Comparison of ENCODE assay signal across 8 cellular contexts in genomic region chr17:59331929-59332889, GRCh38. TPM values are rescaled to one million over a fixed set of nuclear protein-coding genes. Genes with fewer than 3 reads are reported as not detected.
DNase-seq lines count a peak whose midpoint lies in the region; ATAC-seq and TF ChIP-seq lines count a peak whose summit lies in the region.

No MANE protein-coding gene starts in this region.

- H3K4me1 Mint-ChIP-seq in activated CD4-positive, alpha-beta T cell treated with anti-CD3 and anti-CD28 coated beads, Interleukin-2, amount 10 ng/mL, durations not matched to agents 24 days and 14 days = peaks cover 50% of the 10 kb centered on the region
- H3K4me1 Mint-ChIP-seq in endodermal cell (peaks cover 73% of the 10 kb centered on the region), mesothelial cell of epicardium (peaks cover 45% of the 10 kb centered on the region)

- peaks cover 16% of the 10 kb centered on the region for H3K4me1 ChIP-seq in endodermal cell (ENCODE audit: control insufficient read depth, insufficient read depth, low read length)
- peaks cover 44% of the 10 kb centered on the region for H3K4me1 ChIP-seq in testis

- peak; percentile 33 for DNase-seq in NCI-H748 (lab: John Stamatoyannopoulos, UW; ENCODE audit: unreplicated experiment)
- no peak for DNase-seq in NCI-H748 treated with DMSO at 0.1 percent for 48 hours (lab: John Stamatoyannopoulos, UW)
- peak; percentile 83 for DNase-seq in activated CD4-positive, alpha-beta T cell treated with anti-CD3 and anti-CD28 coated beads, Interleukin-2, amount 10 ng/mL, durations not matched to agents 24 days and 14 days
- DNase-seq in endodermal cell = peak; percentile 83
- peak; percentile 33 to 61 for DNase-seq in mesothelial cell of epicardium (ENCODE audit: low spot score in 2 of 2, unreplicated experiment in 2 of 2)
- peak; percentile 49 for DNase-seq in testis

- H3K27ac ChIP-seq in endodermal cell (ENCODE audit: low read depth, low read length) (no peak overlapping the region), testis (peak overlapping the region; percentile 84 to 93)

- H3K9ac ChIP-seq in endodermal cell (ENCODE audit: extremely low read depth, low read length, poor library complexity, severe bottlenecking) = peak overlapping the region; percentile 76

- peak; percentile 17 for ATAC-seq in HG03175 (IDR thresholded peaks at IDR 0.05; ENCODE audit: unreplicated experiment)
- ATAC-seq in HG02623 (IDR thresholded peaks at IDR 0.05; ENCODE audit: unreplicated experiment) = no peak

- H3K36me3 Mint-ChIP-seq in activated CD4-positive, alpha-beta T cell treated with anti-CD3 and anti-CD28 coated beads, Interleukin-2, amount 10 ng/mL, durations not matched to agents 24 days and 14 days (ENCODE audit: low read depth) = no peaks in the 10 kb centered on the region
- H3K36me3 Mint-ChIP-seq in endodermal cell (ENCODE audit: low read depth) (no peaks in the 10 kb centered on the region), mesothelial cell of epicardium (no peaks in the 10 kb centered on the region)

- peak overlapping the region; percentile 89 for H3K4me3 Mint-ChIP-seq in activated CD4-positive, alpha-beta T cell treated with anti-CD3 and anti-CD28 coated beads, Interleukin-2, amount 10 ng/mL, durations not matched to agents 24 days and 14 days
- H3K4me3 Mint-ChIP-seq in endodermal cell = peak overlapping the region; percentile 87
- peak overlapping the region; percentile 88 for H3K4me3 Mint-ChIP-seq in mesothelial cell of epicardium

- WGBS in endodermal cell (ENCODE audit: insufficient coverage in 1 of 2, insufficient read length in 1 of 2), 2 experiments = 0 to 1% methylated on average over 56 to 96 of the region's 96 CpGs
- 0% methylated on average over 11 to 94 of the region's 96 CpGs for WGBS in testis, 2 donors

- peaks cover 15% of the 10 kb centered on the region for H3K27me3 Mint-ChIP-seq in activated CD4-positive, alpha-beta T cell treated with anti-CD3 and anti-CD28 coated beads, Interleukin-2, amount 10 ng/mL, durations not matched to agents 24 days and 14 days
- H3K27me3 Mint-ChIP-seq in endodermal cell (ENCODE audit: insufficient read depth) (no peaks in the 10 kb centered on the region), mesothelial cell of epicardium (ENCODE audit: low read depth) (no peaks in the 10 kb centered on the region)

- intact Hi-C loops in activated CD4-positive, alpha-beta T cell treated with anti-CD3 and anti-CD28 coated beads, Interleukin-2, amount 10 ng/mL, durations not matched to agents 24 days and 14 days (cut with micrococcal nuclease) = loop anchor here (5.0 kb wide), 1 partner anchor 235 kb away; the partner anchor contains the start of gene DHX40
- intact Hi-C loops in testis (cut with DNase I; ENCODE audit: low total_unique reads) = no loop called here

- no peak for TF ChIP-seq CTCF in endodermal cell (conservative IDR thresholded peaks at IDR 0.05)
- TF ChIP-seq CTCF in mesothelial cell of epicardium (IDR thresholded peaks at IDR 0.05; ENCODE audit: unreplicated experiment) = no peak
- TF ChIP-seq CTCF in testis (IDR thresholded peaks at IDR 0.05) = no peak

- H3K9me3 ChIP-seq in endodermal cell (ENCODE audit: control insufficient read depth, low read length) (no peaks in the 10 kb centered on the region), testis (no peaks in the 10 kb centered on the region)

- H3K4me3 ChIP-seq in endodermal cell (ENCODE audit: low read length) = peak overlapping the region; percentile 97
- H3K4me3 ChIP-seq in testis = peak overlapping the region; percentile 79 to 93

- H3K27ac Mint-ChIP-seq in activated CD4-positive, alpha-beta T cell treated with anti-CD3 and anti-CD28 coated beads, Interleukin-2, amount 10 ng/mL, durations not matched to agents 24 days and 14 days = peak overlapping the region; percentile 63
- H3K27ac Mint-ChIP-seq in endodermal cell (peak overlapping the region; percentile 59), mesothelial cell of epicardium (peak overlapping the region; percentile 64)

- peaks cover 5% of the 10 kb centered on the region for H3K36me3 ChIP-seq in endodermal cell (ENCODE audit: control insufficient read depth, insufficient read depth, low read length)
- H3K36me3 ChIP-seq in testis (ENCODE audit: low read depth, missing control alignments) = no peaks in the 10 kb centered on the region

- TF ChIP-seq POLR2A in testis (IDR thresholded peaks at IDR 0.05) = no peak

- no peaks in the 10 kb centered on the region for H3K9me3 Mint-ChIP-seq in activated CD4-positive, alpha-beta T cell treated with anti-CD3 and anti-CD28 coated beads, Interleukin-2, amount 10 ng/mL, durations not matched to agents 24 days and 14 days
- H3K9me3 Mint-ChIP-seq in endodermal cell (no peaks in the 10 kb centered on the region), mesothelial cell of epicardium (no peaks in the 10 kb centered on the region)

- H3K27me3 ChIP-seq in endodermal cell (ENCODE audit: control insufficient read depth, insufficient read depth, low read length, poor library complexity, severe bottlenecking) (no peaks in the 10 kb centered on the region), testis (no peaks in the 10 kb centered on the region)

RNA-seq across cellular contexts. Expression of gene YPEL2, which starts 0.8 kb away (rescaled TPM):
- total RNA-seq in activated CD4-positive, alpha-beta T cell treated with anti-CD3 and anti-CD28 coated beads, Interleukin-2, amount 10 ng/mL, durations not matched to agents 24 days and 14 days = 6.2 and 7.0 TPM in 2 replicates
- 10 to 100 TPM; 22.8 to 27.7 TPM for total RNA-seq in endodermal cell
- 11.8 TPM for polyA plus RNA-seq in endodermal cell (2013, experiment 1 of 2)
- 12.1 TPM for polyA plus RNA-seq in endodermal cell (2013, experiment 2 of 2)
- 7.5 to 9.9 TPM (median 8.7 TPM) in 3 replicates for total RNA-seq in mesothelial cell of epicardium
- 10 to 100 TPM; 39.8 to 48.3 TPM for total RNA-seq in testis
- 20.5 TPM for polyA plus RNA-seq in testis (ENCODE audit: insufficient read depth, low read depth, low replicate concordance)
